9 cellular contexts compared by ENCODE assay signal in genomic region chr9:36855443-36856315, GRCh38.
A peak's percentile ranks its signal among the peaks of the same experiment; 100 is the strongest.
DNase-seq lines count a peak whose midpoint lies in the region; ATAC-seq and TF ChIP-seq lines count a peak whose summit lies in the region.
"Had no signal": no experiment of that assay in that cellular context is flagged by ENCODE, and none has a peak within 500 bp of the region (broad histone marks: within the 10 kb centered on the region; RNA-seq: fewer than 3 reads in every experiment).

No MANE protein-coding gene starts in this region.

- ATAC-seq in GM21423 (IDR thresholded peaks at IDR 0.05; ENCODE audit: unreplicated experiment) (peak; percentile 75), HG02678 (IDR thresholded peaks at IDR 0.05; ENCODE audit: unreplicated experiment) (no peak), HG03469 (IDR thresholded peaks at IDR 0.05; ENCODE audit: unreplicated experiment) (no peak)

- H3K9me3 Mint-ChIP-seq in CD14-positive monocyte (peaks cover 0 to 2% (median 0%) of the 10 kb centered on the region in 7 donors), endothelial cell (ENCODE audit: unreplicated experiment) (no peaks in the 10 kb centered on the region)

- peaks cover 0 to 5% (median 0%) of the 10 kb centered on the region in 45 donors for H3K27me3 ChIP-seq in dorsolateral prefrontal cortex

- intact Hi-C loops in CD14-positive monocyte (cut with micrococcal nuclease) (no loop called here), dorsolateral prefrontal cortex (cut with DNase I) (no loop called here)

- H3K4me3 ChIP-seq in dorsolateral prefrontal cortex = no peak overlapping the region

- no peak overlapping the region for H3K4me3 Mint-ChIP-seq in CD14-positive monocyte
- H3K4me3 Mint-ChIP-seq in endothelial cell (ENCODE audit: unreplicated experiment) = no peak overlapping the region

- DNase-seq in CD14-positive monocyte (ENCODE audit: low spot score) (no peak), OCI-M1 (lab: John Stamatoyannopoulos, UW) (peak; percentile 70), endothelial cell (ENCODE audit: low spot score) (peak; percentile 50), dorsolateral prefrontal cortex (no peak)
- peak; percentile 64 for DNase-seq in stimulated activated CD8-positive, alpha-beta memory T cell treated with anti-CD3 and anti-CD28 coated beads, Interleukin-4, amount 100 ng/mL, for 48 hours

- no peak overlapping the region for H3K27ac ChIP-seq in dorsolateral prefrontal cortex
- H3K27ac ChIP-seq: epithelial cell of prostate had no signal

- H3K4me1 Mint-ChIP-seq in CD14-positive monocyte (peaks cover 3% of the 10 kb centered on the region), endothelial cell (ENCODE audit: unreplicated experiment) (peaks cover 28% of the 10 kb centered on the region)

- H3K36me3 Mint-ChIP-seq in CD14-positive monocyte = no peaks in the 10 kb centered on the region
- no peaks in the 10 kb centered on the region for H3K36me3 Mint-ChIP-seq in endothelial cell (ENCODE audit: low read depth, unreplicated experiment)

- peak; percentile 8 for TF ChIP-seq CTCF in CD14-positive monocyte (IDR thresholded peaks at IDR 0.05)
- no peak for TF ChIP-seq CTCF in endothelial cell (IDR thresholded peaks at IDR 0.05; ENCODE audit: unreplicated experiment)
- TF ChIP-seq CTCF in dorsolateral prefrontal cortex (IDR thresholded peaks at IDR 0.05 in 54 of 56, conservative IDR thresholded peaks at IDR 0.05 in 2 of 56; ENCODE audit: low read depth in 1 of 56, partially characterized antibody in 56 of 56) = no peak

- H3K27ac Mint-ChIP-seq in CD14-positive monocyte = no peak overlapping the region
- H3K27ac Mint-ChIP-seq in endothelial cell (ENCODE audit: unreplicated experiment) = no peak overlapping the region

- peaks cover 2 to 7% (median 4%) of the 10 kb centered on the region in 3 donors for H3K27me3 Mint-ChIP-seq in CD14-positive monocyte (ENCODE audit: low read depth in 3 of 3)
- H3K27me3 Mint-ChIP-seq in endothelial cell (ENCODE audit: unreplicated experiment) = peaks cover 5% of the 10 kb centered on the region

Comparison
In these comparisons a context has a peak if more than half of its experiments do, and no peak if none do; other contexts are left out.
1. DNase-seq: peak in OCI-M1 (single experiment), endothelial cell (single experiment) and stimulated activated CD8-positive, alpha-beta memory T cell treated with anti-CD3 and anti-CD28 coated beads, Interleukin-4, amount 100 ng/mL, for 48 hours (single experiment); none in CD14-positive monocyte (single experiment) and dorsolateral prefrontal cortex (0 of 10).